In genomic region chr19:33080761-33081681, GRCh38 we compare ENCODE assay signal across 8 cellular contexts. TPM values are rescaled to one million over a fixed set of nuclear protein-coding genes. Genes with fewer than 3 reads are reported as not detected.
A peak's percentile ranks its signal among the peaks of the same experiment; 100 is the strongest.
DNase-seq lines count a peak whose midpoint lies in the region; ATAC-seq and TF ChIP-seq lines count a peak whose summit lies in the region.

Gene GPATCH1 (plus strand): TSS chr19:33081181. CDS start chr19:33081194, 13 bp downstream.

- H3K4me3 ChIP-seq in Caco-2 (ENCODE audit: low read depth, low read length) (peak within 1 kb of the TSS; percentile 76), OCI-LY3 (ENCODE audit: low read length) (peak within 1 kb of the TSS; percentile 95), epithelial cell of esophagus (ENCODE audit: low read length) (peak within 1 kb of the TSS; percentile 92), mononuclear cell (ENCODE audit: low read length) (peak within 1 kb of the TSS; percentile 98)

- TSS peak; percentile 53 for BruUV-seq in Caco-2 (replicated peaks; lab: Mats Ljungman, UMichigan)

- ATAC-seq in GM21367 (IDR thresholded peaks at IDR 0.05; ENCODE audit: unreplicated experiment), result peak; percentile 76

- CTCF ChIA-PET in Caco-2 (lab: Charles Lee), result interaction anchor here (0.5 to 0.7 kb wide), 2 partner anchors 9 to 59 kb away, joined by 3 to 4 read pairs; no protein-coding TSS in a partner anchor

- H3K79me2 ChIP-seq in OCI-LY3 (ENCODE audit: low read length), result peaks cover 15% of the 10 kb centered on the region

- H3K4me2 ChIP-seq in OCI-LY3 (ENCODE audit: low read length), result peak within 1 kb of the TSS; percentile 95

- intact Hi-C loops in Caco-2 (cut with micrococcal nuclease; ENCODE audit: unreplicated experiment), result no loop called here

- peak within 1 kb of the TSS; percentile 98 for H3K27ac Mint-ChIP-seq in Caco-2 (ENCODE audit: unreplicated experiment)

- TF ChIP-seq CTCF in Caco-2 (IDR thresholded peaks at IDR 0.05; ENCODE audit: insufficient read depth in 1 of 2, low read depth in 1 of 2, low read length in 1 of 2, severe bottlenecking in 1 of 2, unreplicated experiment in 1 of 2), result no peak
- no peak for TF ChIP-seq CTCF in OCI-LY3 (IDR thresholded peaks at IDR 0.05; ENCODE audit: low read depth, low read length)
- no peak for TF ChIP-seq CTCF in epithelial cell of esophagus (IDR thresholded peaks at IDR 0.05; ENCODE audit: insufficient read depth, low read depth, low read length, missing control alignments)

- H4K20me1 ChIP-seq in OCI-LY3 (ENCODE audit: insufficient read depth, low read length), result no peaks in the 10 kb centered on the region

- no peak within 1 kb of the TSS; the same call in 1 of the 2 replicates for H3K27ac ChIP-seq in OCI-LY3 (ENCODE audit: low read length)

- no peaks in the 10 kb centered on the region for H3K27me3 ChIP-seq in Caco-2 (replicated peaks; ENCODE audit: control insufficient read depth, insufficient read depth, low read length)
- no peaks in the 10 kb centered on the region for H3K27me3 ChIP-seq in OCI-LY3 (ENCODE audit: low read depth, low read length)
- H3K27me3 ChIP-seq in mononuclear cell (ENCODE audit: insufficient read depth, low read length), result no peaks in the 10 kb centered on the region

- H3K4me3 Mint-ChIP-seq in Caco-2 (ENCODE audit: unreplicated experiment), result peak within 1 kb of the TSS; percentile 100

- H3K27me3 Mint-ChIP-seq in Caco-2 (ENCODE audit: insufficient read depth, unreplicated experiment), result no peaks in the 10 kb centered on the region

- H3K9me3 ChIP-seq in Caco-2 (no peaks in the 10 kb centered on the region), OCI-LY3 (ENCODE audit: insufficient read depth, low read length) (no peaks in the 10 kb centered on the region), mononuclear cell (ENCODE audit: low read depth, low read length) (no peaks in the 10 kb centered on the region)

- H2AFZ ChIP-seq in OCI-LY3 (ENCODE audit: low read depth, low read length), result peak within 1 kb of the TSS; percentile 94

- peak; percentile 92 to 95 for DNase-seq in Caco-2
- DNase-seq in HUDEP-2 (lab: John Stamatoyannopoulos, UW; ENCODE audit: unreplicated experiment in 76 of 76), result peak in 75 of 76 experiments; percentile 28 to 91 (median 80)
- peak; percentile 76 for DNase-seq in activated T-cell treated with anti-CD3 and anti-CD28 coated beads for 1 hour (ENCODE audit: low read depth)
- DNase-seq in epithelial cell of esophagus (ENCODE audit: low read depth), result peak; percentile 86
- peak; percentile 77 to 79 for DNase-seq in stimulated activated CD8-positive, alpha-beta memory T cell treated with anti-CD3 and anti-CD28 coated beads, Interleukin-2, amount 100 ng/mL, for 48 hours (ENCODE audit: low read depth in 2 of 2)

- peaks cover 29% of the 10 kb centered on the region for H3K4me1 Mint-ChIP-seq in Caco-2 (ENCODE audit: low read depth, unreplicated experiment)

- peak within 1 kb of the TSS; percentile 81 for H3K9ac ChIP-seq in OCI-LY3 (ENCODE audit: low read length)

- peaks cover 30% of the 10 kb centered on the region for H3K36me3 Mint-ChIP-seq in Caco-2 (ENCODE audit: insufficient read depth, unreplicated experiment)

- POLR2A ChIA-PET in Caco-2 (lab: Charles Lee), result no interaction called here

- H3K4me1 ChIP-seq in Caco-2 (peaks cover 27% of the 10 kb centered on the region), OCI-LY3 (ENCODE audit: low read length) (peaks cover 14% of the 10 kb centered on the region), mononuclear cell (ENCODE audit: insufficient read depth, low read length) (peaks cover 21% of the 10 kb centered on the region)

- H3K36me3 ChIP-seq in Caco-2 (ENCODE audit: control insufficient read depth, insufficient read depth, low read length) (no peaks in the 10 kb centered on the region; the same call in none of the 2 replicates), OCI-LY3 (replicated peaks; ENCODE audit: low read depth, low read length) (no peaks in the 10 kb centered on the region)

- no peaks in the 10 kb centered on the region for H3K9me3 Mint-ChIP-seq in Caco-2 (ENCODE audit: unreplicated experiment)

RNA-seq across cellular contexts. Expression of gene GPATCH1, which starts in this region (rescaled TPM):
- total RNA-seq in Caco-2 (2022) (16.1 and 17.1 TPM in 2 replicates), mononuclear cell (5.4 TPM)
